ENCODE assay signal across 8 cellular contexts in the genomic region with DNA sequence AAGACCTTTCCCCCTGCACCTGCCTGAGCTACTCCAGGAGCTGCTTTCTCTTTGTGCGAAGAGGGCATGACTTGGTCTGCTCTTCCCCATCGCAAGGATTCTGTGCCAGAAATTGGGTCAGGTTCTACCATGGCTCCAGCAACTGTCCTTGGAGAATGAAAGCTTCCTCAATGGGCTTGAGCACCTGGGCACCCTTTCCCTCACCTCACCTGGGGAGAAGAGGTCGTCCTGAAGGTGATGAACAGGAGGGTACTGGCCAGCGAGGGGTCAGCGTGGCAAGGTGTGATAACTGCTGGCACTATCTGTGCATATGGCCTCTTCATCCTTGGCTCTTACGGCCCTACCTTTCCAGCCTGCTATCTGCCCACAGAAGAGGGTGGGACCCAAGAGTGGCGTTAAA. TPM values are rescaled to one million over a fixed set of nuclear protein-coding genes. Genes with fewer than 3 reads are reported as not detected.
DNase-seq lines count a peak whose midpoint lies in the region; ATAC-seq and TF ChIP-seq lines count a peak whose summit lies in the region.

No MANE protein-coding gene starts in this region.

- TF ChIP-seq CTCF in RWPE1 (conservative IDR thresholded peaks at IDR 0.05; ENCODE audit: low read depth), result no peak
- no peak for TF ChIP-seq CTCF in fibroblast of the aortic adventitia (IDR thresholded peaks at IDR 0.05; ENCODE audit: insufficient read depth, low read length)

- peaks cover 40% of the 10 kb centered on the region for H3K36me3 ChIP-seq in ES-I3 (ENCODE audit: insufficient read depth, low read length)

- ATAC-seq in GM18520 (IDR thresholded peaks at IDR 0.05; ENCODE audit: unreplicated experiment), result no peak
- ATAC-seq in HG02642 (IDR thresholded peaks at IDR 0.05; ENCODE audit: poor library complexity, unreplicated experiment), result no peak
- ATAC-seq in HG02852 (IDR thresholded peaks at IDR 0.05; ENCODE audit: unreplicated experiment), result no peak

- H3K4me1 ChIP-seq in ES-I3 (ENCODE audit: insufficient read depth, low read length), result peaks cover 4% of the 10 kb centered on the region

- POLR2A ChIA-PET in RWPE1 (lab: Yijun Ruan, JAX; ENCODE audit: low non-redundant PET), result no interaction called here

- no peak for DNase-seq in RWPE1 (ENCODE audit: low spot score)
- no peak for DNase-seq in fibroblast of the aortic adventitia (ENCODE audit: low read depth)
- DNase-seq in skeletal muscle cell (ENCODE audit: low read depth), result no peak
- DNase-seq in NCI-H187 treated with DMSO at 0.1 percent for 48 hours (lab: John Stamatoyannopoulos, UW), result no peak

- peak overlapping the region; percentile 62 for H3K4me3 ChIP-seq in fibroblast of the aortic adventitia (ENCODE audit: low read depth, low read length)
- peak overlapping the region; percentile 37 for H3K4me3 ChIP-seq in skeletal muscle cell (ENCODE audit: low read depth, low read length)

- H3K9ac ChIP-seq in ES-I3 (ENCODE audit: low read depth, low read length), result peak overlapping the region; percentile 37; the same call in 1 of the 2 replicates

- peaks cover 8% of the 10 kb centered on the region; the same call in 1 of the 2 replicates for H3K9me3 ChIP-seq in ES-I3 (ENCODE audit: control insufficient read depth, insufficient read depth, low read length)

- CTCF ChIA-PET in RWPE1 (lab: Yijun Ruan, JAX), result interaction anchor here (0.6 to 1.2 kb wide), 4 partner anchors 53 to 809 kb away, joined by 3 to 4 read pairs (median 4); no protein-coding TSS in a partner anchor

- peak overlapping the region; percentile 85 for H3K27ac ChIP-seq in RWPE1

RNA-seq across cellular contexts. Expression of a gene that starts 0.9 kb away (rescaled TPM):
- total RNA-seq in fibroblast of the aortic adventitia (ENCODE audit: low replicate concordance), result 28.6 and 32.5 TPM in 2 replicates

RNA-seq across cellular contexts. Expression of a gene that starts 5.1 kb away (rescaled TPM):
- total RNA-seq in fibroblast of the aortic adventitia (ENCODE audit: low replicate concordance), result 64.5 and 68.3 TPM in 2 replicates
